ENCODE assay signal across 1 cellular context in the genomic region with DNA sequence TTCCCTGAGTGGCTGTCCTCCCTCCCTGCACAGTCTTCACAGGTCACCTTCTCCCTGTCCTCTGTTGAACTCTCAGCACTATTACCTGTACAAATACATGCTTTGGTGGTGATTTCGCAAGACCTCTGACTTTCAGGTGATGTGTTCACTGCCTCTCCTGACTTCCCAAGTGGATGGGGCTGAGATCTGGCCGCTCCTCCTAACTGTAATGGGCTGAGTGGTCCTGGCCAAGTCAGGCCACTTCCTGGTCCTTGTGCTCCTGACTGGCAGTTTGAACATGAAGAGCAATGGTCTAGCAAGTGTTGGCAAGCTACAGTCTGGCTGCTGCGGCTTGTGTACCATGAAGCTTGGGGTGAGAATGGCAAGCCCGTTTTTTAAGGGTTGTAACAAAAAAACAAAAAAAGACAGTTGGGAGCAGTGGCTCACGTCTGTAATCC.
TF ChIP-seq lines count a peak whose summit lies in the region.

No MANE protein-coding gene starts in this region.

TF ChIP-seq in WTC11, 78 proteins besides CTCF, POLR2A, EP300 and RAD21 (continued from another document):
- TF ChIP-seq, protein P1, sequence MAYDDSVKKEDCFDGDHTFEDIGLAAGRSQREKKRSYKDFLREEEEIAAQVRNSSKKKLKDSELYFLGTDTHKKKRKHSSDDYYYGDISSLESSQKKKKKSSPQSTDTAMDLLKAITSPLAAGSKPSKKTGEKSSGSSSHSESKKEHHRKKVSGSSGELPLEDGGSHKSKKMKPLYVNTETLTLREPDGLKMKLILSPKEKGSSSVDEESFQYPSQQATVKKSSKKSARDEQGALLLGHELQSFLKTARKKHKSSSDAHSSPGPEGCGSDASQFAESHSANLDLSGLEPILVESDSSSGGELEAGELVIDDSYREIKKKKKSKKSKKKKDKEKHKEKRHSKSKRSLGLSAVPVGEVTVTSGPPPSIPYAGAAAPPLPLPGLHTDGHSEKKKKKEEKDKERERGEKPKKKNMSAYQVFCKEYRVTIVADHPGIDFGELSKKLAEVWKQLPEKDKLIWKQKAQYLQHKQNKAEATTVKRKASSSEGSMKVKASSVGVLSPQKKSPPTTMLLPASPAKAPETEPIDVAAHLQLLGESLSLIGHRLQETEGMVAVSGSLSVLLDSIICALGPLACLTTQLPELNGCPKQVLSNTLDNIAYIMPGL (CRISPR knock-in tag; IDR thresholded peaks at IDR 0.05): no peak
- TF ChIP-seq, protein P2, sequence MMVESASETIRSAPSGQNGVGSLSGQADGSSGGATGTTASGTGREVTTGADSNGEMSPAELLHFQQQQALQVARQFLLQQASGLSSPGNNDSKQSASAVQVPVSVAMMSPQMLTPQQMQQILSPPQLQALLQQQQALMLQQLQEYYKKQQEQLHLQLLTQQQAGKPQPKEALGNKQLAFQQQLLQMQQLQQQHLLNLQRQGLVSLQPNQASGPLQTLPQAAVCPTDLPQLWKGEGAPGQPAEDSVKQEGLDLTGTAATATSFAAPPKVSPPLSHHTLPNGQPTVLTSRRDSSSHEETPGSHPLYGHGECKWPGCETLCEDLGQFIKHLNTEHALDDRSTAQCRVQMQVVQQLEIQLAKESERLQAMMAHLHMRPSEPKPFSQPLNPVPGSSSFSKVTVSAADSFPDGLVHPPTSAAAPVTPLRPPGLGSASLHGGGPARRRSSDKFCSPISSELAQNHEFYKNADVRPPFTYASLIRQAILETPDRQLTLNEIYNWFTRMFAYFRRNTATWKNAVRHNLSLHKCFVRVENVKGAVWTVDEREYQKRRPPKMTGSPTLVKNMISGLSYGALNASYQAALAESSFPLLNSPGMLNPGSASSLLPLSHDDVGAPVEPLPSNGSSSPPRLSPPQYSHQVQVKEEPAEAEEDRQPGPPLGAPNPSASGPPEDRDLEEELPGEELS (CRISPR knock-in tag; IDR thresholded peaks at IDR 0.05): no peak
- TF ChIP-seq HMGA2 (CRISPR knock-in tag; IDR thresholded peaks at IDR 0.05) (no peak), GABPB1 (CRISPR knock-in tag; IDR thresholded peaks at IDR 0.05) (no peak), EMX1 (CRISPR knock-in tag; IDR thresholded peaks at IDR 0.05) (no peak), RORB (CRISPR knock-in tag; IDR thresholded peaks at IDR 0.05) (no peak), ESRRA (CRISPR knock-in tag; IDR thresholded peaks at IDR 0.05; ENCODE audit: borderline replicate concordance) (no peak), ZNF423 (CRISPR knock-in tag; IDR thresholded peaks at IDR 0.05) (no peak), JUN (CRISPR knock-in tag; IDR thresholded peaks at IDR 0.05) (no peak)
- TF ChIP-seq, protein P3, sequence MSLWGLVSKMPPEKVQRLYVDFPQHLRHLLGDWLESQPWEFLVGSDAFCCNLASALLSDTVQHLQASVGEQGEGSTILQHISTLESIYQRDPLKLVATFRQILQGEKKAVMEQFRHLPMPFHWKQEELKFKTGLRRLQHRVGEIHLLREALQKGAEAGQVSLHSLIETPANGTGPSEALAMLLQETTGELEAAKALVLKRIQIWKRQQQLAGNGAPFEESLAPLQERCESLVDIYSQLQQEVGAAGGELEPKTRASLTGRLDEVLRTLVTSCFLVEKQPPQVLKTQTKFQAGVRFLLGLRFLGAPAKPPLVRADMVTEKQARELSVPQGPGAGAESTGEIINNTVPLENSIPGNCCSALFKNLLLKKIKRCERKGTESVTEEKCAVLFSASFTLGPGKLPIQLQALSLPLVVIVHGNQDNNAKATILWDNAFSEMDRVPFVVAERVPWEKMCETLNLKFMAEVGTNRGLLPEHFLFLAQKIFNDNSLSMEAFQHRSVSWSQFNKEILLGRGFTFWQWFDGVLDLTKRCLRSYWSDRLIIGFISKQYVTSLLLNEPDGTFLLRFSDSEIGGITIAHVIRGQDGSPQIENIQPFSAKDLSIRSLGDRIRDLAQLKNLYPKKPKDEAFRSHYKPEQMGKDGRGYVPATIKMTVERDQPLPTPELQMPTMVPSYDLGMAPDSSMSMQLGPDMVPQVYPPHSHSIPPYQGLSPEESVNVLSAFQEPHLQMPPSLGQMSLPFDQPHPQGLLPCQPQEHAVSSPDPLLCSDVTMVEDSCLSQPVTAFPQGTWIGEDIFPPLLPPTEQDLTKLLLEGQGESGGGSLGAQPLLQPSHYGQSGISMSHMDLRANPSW (CRISPR knock-in tag; conservative IDR thresholded peaks at IDR 0.05; ENCODE audit: low read depth): no peak
- TF ChIP-seq, protein P4, sequence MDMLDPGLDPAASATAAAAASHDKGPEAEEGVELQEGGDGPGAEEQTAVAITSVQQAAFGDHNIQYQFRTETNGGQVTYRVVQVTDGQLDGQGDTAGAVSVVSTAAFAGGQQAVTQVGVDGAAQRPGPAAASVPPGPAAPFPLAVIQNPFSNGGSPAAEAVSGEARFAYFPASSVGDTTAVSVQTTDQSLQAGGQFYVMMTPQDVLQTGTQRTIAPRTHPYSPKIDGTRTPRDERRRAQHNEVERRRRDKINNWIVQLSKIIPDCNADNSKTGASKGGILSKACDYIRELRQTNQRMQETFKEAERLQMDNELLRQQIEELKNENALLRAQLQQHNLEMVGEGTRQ (CRISPR knock-in tag; IDR thresholded peaks at IDR 0.05): no peak
- TF ChIP-seq, protein P5, sequence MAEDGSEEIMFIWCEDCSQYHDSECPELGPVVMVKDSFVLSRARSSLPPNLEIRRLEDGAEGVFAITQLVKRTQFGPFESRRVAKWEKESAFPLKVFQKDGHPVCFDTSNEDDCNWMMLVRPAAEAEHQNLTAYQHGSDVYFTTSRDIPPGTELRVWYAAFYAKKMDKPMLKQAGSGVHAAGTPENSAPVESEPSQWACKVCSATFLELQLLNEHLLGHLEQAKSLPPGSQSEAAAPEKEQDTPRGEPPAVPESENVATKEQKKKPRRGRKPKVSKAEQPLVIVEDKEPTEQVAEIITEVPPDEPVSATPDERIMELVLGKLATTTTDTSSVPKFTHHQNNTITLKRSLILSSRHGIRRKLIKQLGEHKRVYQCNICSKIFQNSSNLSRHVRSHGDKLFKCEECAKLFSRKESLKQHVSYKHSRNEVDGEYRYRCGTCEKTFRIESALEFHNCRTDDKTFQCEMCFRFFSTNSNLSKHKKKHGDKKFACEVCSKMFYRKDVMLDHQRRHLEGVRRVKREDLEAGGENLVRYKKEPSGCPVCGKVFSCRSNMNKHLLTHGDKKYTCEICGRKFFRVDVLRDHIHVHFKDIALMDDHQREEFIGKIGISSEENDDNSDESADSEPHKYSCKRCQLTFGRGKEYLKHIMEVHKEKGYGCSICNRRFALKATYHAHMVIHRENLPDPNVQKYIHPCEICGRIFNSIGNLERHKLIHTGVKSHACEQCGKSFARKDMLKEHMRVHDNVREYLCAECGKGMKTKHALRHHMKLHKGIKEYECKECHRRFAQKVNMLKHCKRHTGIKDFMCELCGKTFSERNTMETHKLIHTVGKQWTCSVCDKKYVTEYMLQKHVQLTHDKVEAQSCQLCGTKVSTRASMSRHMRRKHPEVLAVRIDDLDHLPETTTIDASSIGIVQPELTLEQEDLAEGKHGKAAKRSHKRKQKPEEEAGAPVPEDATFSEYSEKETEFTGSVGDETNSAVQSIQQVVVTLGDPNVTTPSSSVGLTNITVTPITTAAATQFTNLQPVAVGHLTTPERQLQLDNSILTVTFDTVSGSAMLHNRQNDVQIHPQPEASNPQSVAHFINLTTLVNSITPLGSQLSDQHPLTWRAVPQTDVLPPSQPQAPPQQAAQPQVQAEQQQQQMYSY (CRISPR knock-in tag; IDR thresholded peaks at IDR 0.05): no peak
TF ChIP-seq in WTC11: peak in this region for 0.
